Comparison of ENCODE assay signal across 31 cellular contexts in the genomic region with DNA sequence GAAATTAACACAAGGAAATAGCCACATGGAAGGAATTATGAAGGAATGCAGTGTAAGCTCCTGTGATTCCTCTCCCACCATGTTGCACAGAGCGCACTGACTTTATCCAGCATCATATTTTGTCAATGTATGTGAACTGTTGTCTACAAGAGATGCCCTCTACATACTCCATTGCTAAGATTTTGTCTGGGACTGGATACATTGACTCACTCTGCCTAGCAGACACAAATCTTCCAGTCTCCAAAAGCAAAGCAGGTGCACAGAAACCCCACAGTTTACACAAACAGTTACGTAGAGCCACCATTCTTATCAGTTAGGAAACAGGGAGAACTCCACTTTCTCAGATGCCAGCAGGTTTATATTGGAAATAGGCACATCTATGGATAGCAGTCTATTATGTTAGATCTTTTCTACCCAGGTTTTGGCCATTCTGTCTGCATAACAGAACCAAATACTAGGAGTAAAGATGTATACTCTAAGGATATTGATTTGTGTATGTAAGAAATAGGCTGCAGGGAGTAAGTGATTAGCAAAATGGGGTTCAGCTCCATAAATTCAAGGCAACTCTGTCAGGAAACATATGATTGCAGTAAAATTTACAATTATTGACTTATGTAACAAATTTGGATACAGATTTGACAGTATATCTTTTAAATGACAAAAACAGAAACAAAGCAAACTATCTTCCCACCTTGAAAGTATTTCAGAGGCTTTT. TPM values are rescaled to one million over a fixed set of nuclear protein-coding genes. Genes with fewer than 3 reads are reported as not detected.
A peak's percentile ranks its signal among the peaks of the same experiment; 100 is the strongest.
DNase-seq lines count a peak whose midpoint lies in the region; ATAC-seq, FAIRE-seq and TF ChIP-seq lines count a peak whose summit lies in the region.
"Had no signal": no experiment of that assay in that cellular context is flagged by ENCODE, and none has a peak within 500 bp of the region (broad histone marks: within the 10 kb centered on the region; RNA-seq: fewer than 3 reads in every experiment).

No MANE protein-coding gene starts in this region.

- no peaks in the 10 kb centered on the region for H3K9me1 ChIP-seq in K562 (ENCODE audit: control insufficient read depth, insufficient read depth, low read length)

- FAIRE-seq in K562 (lab: Jason Lieb, UNC) = no peak
- no peak for FAIRE-seq in HepG2 (lab: Jason Lieb, UNC)

- POLR2A ChIA-PET in K562 (lab: Yijun Ruan, JAX) = interaction anchor here (0.7 kb wide), 1 partner anchor 843 kb away, joined by 3 read pairs; no protein-coding TSS in a partner anchor
- POLR2A ChIA-PET in HepG2 (lab: Yijun Ruan, JAX) = no interaction called here

- CTCF ChIA-PET in K562 (lab: Yijun Ruan, JAX; ENCODE audit: low intra/inter-chr PET ratio) = no interaction called here
- CTCF ChIA-PET in HepG2 (lab: Yijun Ruan, JAX; ENCODE audit: low intra/inter-chr PET ratio, low total read pairs) = no interaction called here

- H2AFZ ChIP-seq in K562 (ENCODE audit: low read depth, low read length) (no peak overlapping the region; the same call in 1 of the 2 replicates), HepG2 (ENCODE audit: low read length) (no peak overlapping the region)

- TF ChIP-seq POLR2A in K562 (conservative IDR thresholded peaks at IDR 0.05) (no peak), HepG2 (IDR thresholded peaks at IDR 0.05; ENCODE audit: insufficient read depth in 1 of 2, low read depth in 2 of 2, low read length in 2 of 2) (no peak)

- H4K20me1 ChIP-seq in K562 (replicated peaks; ENCODE audit: control insufficient read depth, insufficient read depth, low read length) = no peaks in the 10 kb centered on the region
- no peaks in the 10 kb centered on the region for H4K20me1 ChIP-seq in HepG2 (ENCODE audit: insufficient read depth, low read length)

- no peaks in the 10 kb centered on the region for H3K9me3 Mint-ChIP-seq in endodermal cell
- H3K9me3 Mint-ChIP-seq: stimulated activated naive CD8-positive, alpha-beta T cell treated with anti-CD3 and anti-CD28 coated beads, Interleukin-15, amount 100 ng/mL, for 72 hours; T-helper 2 cell treated with Interferon-gamma antibody and Interleukin-4, amounts not matched to agents 5 μg/mL and 100 μg/mL, for 36 hours had no signal

- no peaks in the 10 kb centered on the region for H3K36me3 Mint-ChIP-seq in endodermal cell (ENCODE audit: low read depth)
- H3K36me3 Mint-ChIP-seq: activated naive CD8-positive, alpha-beta T cell treated with anti-CD3 and anti-CD28 coated beads for 36 hours; memory B cell had no signal

- H3K27me3 ChIP-seq in K562 (ENCODE audit: control insufficient read depth in 2 of 2, insufficient read depth in 2 of 2, low read length in 2 of 2) (no peaks in the 10 kb centered on the region), HepG2 (ENCODE audit: control insufficient read depth in 1 of 2, insufficient read depth in 2 of 2, low read length in 2 of 2) (no peaks in the 10 kb centered on the region), subcutaneous abdominal adipose tissue (ENCODE audit: control insufficient read depth in 5 of 5, insufficient read depth in 4 of 5, low read length in 5 of 5) (no peaks in the 10 kb centered on the region), endodermal cell (ENCODE audit: control insufficient read depth, insufficient read depth, low read length, poor library complexity, severe bottlenecking) (no peaks in the 10 kb centered on the region)
- H3K27me3 ChIP-seq: ascending aorta, MG63, upper lobe of left lung had no signal

- ATAC-seq in K562 (peak; percentile 9; the same call in 1 of the 3 replicates), HepG2 (no peak), GM19328 (IDR thresholded peaks at IDR 0.05; ENCODE audit: unreplicated experiment) (no peak)
- ATAC-seq: activated CD4-positive, alpha-beta T cell treated with anti-CD3 and anti-CD28 coated beads for 36 hours; SK-N-SH treated with all-trans-retinoic acid at 6 μM for 48 hours; stimulated activated naive CD8-positive, alpha-beta T cell treated with anti-CD3 and anti-CD28 coated beads, Interleukin-15, amount 100 ng/mL, for 72 hours had no signal

- no TSS peak for BruUV-seq in K562 (replicated peaks; lab: Mats Ljungman, UMichigan)
- no TSS peak for BruUV-seq in HepG2 (replicated peaks; lab: Mats Ljungman, UMichigan)

- TF ChIP-seq CTCF in K562 (IDR thresholded peaks at IDR 0.05 in 2 of 3, conservative IDR thresholded peaks at IDR 0.05 in 1 of 3; ENCODE audit: insufficient read depth in 2 of 3, low read depth in 1 of 3, low read length in 3 of 3) (no peak), HepG2 (CRISPR knock-in tag; IDR thresholded peaks at IDR 0.05) (no peak), endodermal cell (conservative IDR thresholded peaks at IDR 0.05) (no peak)

- no peak overlapping the region for H3K4me3 Mint-ChIP-seq in endodermal cell
- H3K4me3 Mint-ChIP-seq: activated CD4-positive, alpha-beta T cell treated with anti-CD3 and anti-CD28 coated beads for 36 hours; activated naive CD8-positive, alpha-beta T cell treated with anti-CD3 and anti-CD28 coated beads for 36 hours; memory B cell; stimulated activated naive CD8-positive, alpha-beta T cell treated with anti-CD3 and anti-CD28 coated beads, Interleukin-15, amount 100 ng/mL, for 72 hours; T-helper 2 cell treated with Interferon-gamma antibody and Interleukin-4, amounts not matched to agents 5 μg/mL and 100 μg/mL, for 36 hours had no signal

- H3K9ac ChIP-seq in K562 (ENCODE audit: insufficient read depth in 1 of 2, low read depth in 2 of 2, low read length in 2 of 2) (no peak overlapping the region; a peak in 1 of 4 replicates), HepG2 (ENCODE audit: insufficient read depth, low read depth, low read length) (peak overlapping the region; percentile 55), subcutaneous abdominal adipose tissue (ENCODE audit: low read length in 5 of 5) (peak overlapping the region; percentile 26 to 95 (median 84)), endodermal cell (ENCODE audit: extremely low read depth, low read length, poor library complexity, severe bottlenecking) (no peak overlapping the region)

- H3K4me1 Mint-ChIP-seq in endodermal cell = peaks cover 1% of the 10 kb centered on the region
- H3K4me1 Mint-ChIP-seq: activated CD4-positive, alpha-beta T cell treated with anti-CD3 and anti-CD28 coated beads for 36 hours; activated naive CD8-positive, alpha-beta T cell treated with anti-CD3 and anti-CD28 coated beads for 36 hours; memory B cell; stimulated activated naive CD8-positive, alpha-beta T cell treated with anti-CD3 and anti-CD28 coated beads, Interleukin-15, amount 100 ng/mL, for 72 hours had no signal

- intact Hi-C loops in K562 (cut with micrococcal nuclease) = no loop called here
- intact Hi-C loops in HepG2 (cut with micrococcal nuclease; ENCODE audit: unreplicated experiment) = loop anchor here (1.0 to 2.0 kb wide), 2 partner anchors 18 to 93 kb away; a partner anchor contains a TSS

- TF ChIP-seq EP300 in K562 (IDR thresholded peaks at IDR 0.05; ENCODE audit: low read length) (no peak), HepG2 (IDR thresholded peaks at IDR 0.05; ENCODE audit: low read depth in 2 of 2, low read length in 2 of 2) (no peak), HepG2 (CRISPR knock-in tag; IDR thresholded peaks at IDR 0.05; ENCODE audit: borderline replicate concordance) (no peak)

- TF ChIP-seq RAD21 in K562 (CRISPR knock-in tag; conservative IDR thresholded peaks at IDR 0.05 in 1 of 2, IDR thresholded peaks at IDR 0.05 in 1 of 2) (no peak), HepG2 (CRISPR knock-in tag; IDR thresholded peaks at IDR 0.05) (no peak)

- H3K4me2 ChIP-seq in K562 (ENCODE audit: insufficient read depth, low read length) = peak overlapping the region; percentile 40
- peak overlapping the region; percentile 63 for H3K4me2 ChIP-seq in HepG2 (ENCODE audit: low read depth, low read length)

- H3K27me3 Mint-ChIP-seq in endodermal cell (ENCODE audit: insufficient read depth) = no peaks in the 10 kb centered on the region
- H3K27me3 Mint-ChIP-seq: activated naive CD8-positive, alpha-beta T cell treated with anti-CD3 and anti-CD28 coated beads for 36 hours; memory B cell; stimulated activated naive CD8-positive, alpha-beta T cell treated with anti-CD3 and anti-CD28 coated beads, Interleukin-15, amount 100 ng/mL, for 72 hours had no signal

- H3K27ac Mint-ChIP-seq in endodermal cell = no peak overlapping the region
- H3K27ac Mint-ChIP-seq: activated CD4-positive, alpha-beta T cell treated with anti-CD3 and anti-CD28 coated beads for 36 hours; activated naive CD8-positive, alpha-beta T cell treated with anti-CD3 and anti-CD28 coated beads for 36 hours; memory B cell; stimulated activated naive CD8-positive, alpha-beta T cell treated with anti-CD3 and anti-CD28 coated beads, Interleukin-15, amount 100 ng/mL, for 72 hours; T-helper 2 cell treated with Interferon-gamma antibody and Interleukin-4, amounts not matched to agents 5 μg/mL and 100 μg/mL, for 36 hours had no signal

- peak; percentile 31 for DNase-seq in NCI-H146 (lab: John Stamatoyannopoulos, UW)
- peak in 2 of 4 experiments; percentile 11 to 15 for DNase-seq in K562 (ENCODE audit: extremely low read depth in 1 of 4, low spot score in 3 of 4)
- no peak for DNase-seq in HepG2 (ENCODE audit: low spot score)
- no peak for DNase-seq in endodermal cell
- no peak for DNase-seq in glomerular visceral epithelial cell (ENCODE audit: extremely low spot score)
- DNase-seq: activated CD4-positive, alpha-beta T cell treated with anti-CD3 and anti-CD28 coated beads for 36 hours; activated CD8-positive, alpha-beta memory T cell treated with anti-CD3 and anti-CD28 coated beads for 24 hours; activated effector memory CD4-positive, alpha-beta T cell treated with Interleukin-2 at 50 U/mL for 16 hours; activated naive CD8-positive, alpha-beta T cell treated with anti-CD3 and anti-CD28 coated beads for 36 hours; Calu3; DMS79 treated with DMSO at 0.1 percent for 48 hours; GF-D8; H7; KBM-7; kidney glomerular epithelial cell; MG63; NCI-H2081; NCI-H446; posterior cingulate gyrus; stimulated activated CD4-positive, alpha-beta T cell treated with anti-CD3 and anti-CD28 coated beads, Interleukin-1b, Interleukin-23, amount 100 ng/mL, for 48 hours; stimulated activated CD8-positive, alpha-beta memory T cell treated with anti-CD3 and anti-CD28 coated beads, Interleukin-4, amount 100 ng/mL, for 48 hours; stimulated activated naive CD8-positive, alpha-beta T cell treated with anti-CD3 and anti-CD28 coated beads, Interleukin-15, amount 100 ng/mL, for 72 hours; upper lobe of left lung had no signal

- 66% methylated on average over 2 of the region's 2 CpGs for WGBS in K562 (ENCODE audit: insufficient coverage, low coverage, missing lambda C conversion rate)
- 73% methylated on average over 2 of the region's 2 CpGs for WGBS in HepG2 (ENCODE audit: low lambda C conversion rate)
- WGBS in endodermal cell (ENCODE audit: insufficient coverage in 1 of 2, insufficient read length in 1 of 2), 2 experiments = 100% methylated on average over 1 to 2 of the region's 2 CpGs

- peaks cover 0 to 2% of the 10 kb centered on the region in 2 experiments; a peak in 2 of 5 replicates for H3K4me1 ChIP-seq in K562 (replicated peaks in 1 of 2; ENCODE audit: control insufficient read depth in 2 of 2, insufficient read depth in 2 of 2, low read length in 2 of 2)
- 0 out of 2 replicates have a peak, but pooled peaks cover 15% of the 10 kb centered on the region for H3K4me1 ChIP-seq in HepG2 (ENCODE audit: insufficient read depth, low read length)
- H3K4me1 ChIP-seq in subcutaneous abdominal adipose tissue (ENCODE audit: control insufficient read depth in 5 of 5, insufficient read depth in 5 of 5, low read length in 5 of 5) = peaks cover 0 to 28% (median 8%) of the 10 kb centered on the region in 5 donors
- no peaks in the 10 kb centered on the region for H3K4me1 ChIP-seq in endodermal cell (ENCODE audit: control insufficient read depth, insufficient read depth, low read length)
- H3K4me1 ChIP-seq: ascending aorta, upper lobe of left lung had no signal

- no peaks in the 10 kb centered on the region for H3K36me3 ChIP-seq in K562 (ENCODE audit: control insufficient read depth, insufficient read depth, low read length)
- peaks cover 0 to 2% of the 10 kb centered on the region in 2 experiments; a peak in 2 of 5 replicates for H3K36me3 ChIP-seq in HepG2 (replicated peaks in 1 of 2; ENCODE audit: control insufficient read depth in 1 of 2, insufficient read depth in 2 of 2, low read length in 2 of 2)
- H3K36me3 ChIP-seq in subcutaneous abdominal adipose tissue (ENCODE audit: control insufficient read depth in 5 of 5, insufficient read depth in 5 of 5, low read length in 5 of 5) = peaks cover 10 to 24% (median 16%) of the 10 kb centered on the region in 5 donors
- no peaks in the 10 kb centered on the region for H3K36me3 ChIP-seq in endodermal cell (ENCODE audit: control insufficient read depth, insufficient read depth, low read length)
- H3K36me3 ChIP-seq: ascending aorta, MG63, upper lobe of left lung had no signal

- in situ Hi-C loops in K562 (cut with MboI) (no loop called here), HepG2 (cut with HindIII; ENCODE audit: extremely low pct_ligation_motif_present, low pct_unique_long_range_greater_than_20kb) (no loop called here)

- no peaks in the 10 kb centered on the region for H3K79me2 ChIP-seq in K562 (ENCODE audit: control insufficient read depth, insufficient read depth, low read length)
- peaks cover 16% of the 10 kb centered on the region for H3K79me2 ChIP-seq in HepG2 (ENCODE audit: insufficient read depth, low read length)

- H3K4me3 ChIP-seq in K562 = no peak overlapping the region
- H3K4me3 ChIP-seq in HepG2 (replicated peaks in 1 of 3; ENCODE audit: insufficient read depth in 1 of 3, low read depth in 2 of 3, low read length in 3 of 3) = peak overlapping the region; percentile 39 to 61 (median 55); a peak in 5 of 6 replicates
- peak overlapping the region; percentile 57 to 84 (median 72) for H3K4me3 ChIP-seq in subcutaneous abdominal adipose tissue (ENCODE audit: low read depth in 1 of 5, low read length in 5 of 5)
- H3K4me3 ChIP-seq in endodermal cell (ENCODE audit: low read length) = no peak overlapping the region
- H3K4me3 ChIP-seq: MG63 had no signal

- H3K9me3 ChIP-seq in K562 (replicated peaks; ENCODE audit: control insufficient read depth, insufficient read depth, low read depth, low read length) = no peaks in the 10 kb centered on the region
- no peaks in the 10 kb centered on the region for H3K9me3 ChIP-seq in HepG2 (ENCODE audit: low read length)
- H3K9me3 ChIP-seq in subcutaneous abdominal adipose tissue (ENCODE audit: control insufficient read depth in 5 of 5, low read length in 5 of 5) = no peaks in the 10 kb centered on the region
- H3K9me3 ChIP-seq in endodermal cell (ENCODE audit: control insufficient read depth, low read length) = no peaks in the 10 kb centered on the region
- H3K9me3 ChIP-seq: ascending aorta, MG63, upper lobe of left lung had no signal

- H3K27ac ChIP-seq in K562 (ENCODE audit: extremely low read depth, low read depth, low read length) (no peak overlapping the region), HepG2 (ENCODE audit: extremely low read length, insufficient read depth, low read length) (peak overlapping the region; percentile 34), subcutaneous abdominal adipose tissue (ENCODE audit: low read depth, low read length) (peak overlapping the region; percentile 86), endodermal cell (ENCODE audit: low read depth, low read length) (no peak overlapping the region)
- H3K27ac ChIP-seq: ascending aorta, C4-2B, skin epidermis, upper lobe of left lung had no signal

RNA-seq across cellular contexts. Expression of a gene that starts 1.5 kb away (rescaled TPM):
- total RNA-seq in K562 (2011; cell fraction: chromatin; rRNA removed; ENCODE audit: low replicate concordance) = 9.6 and 17.1 TPM in 2 replicates
- total RNA-seq in K562 (2011; cell fraction: nucleolus; rRNA removed) = 5.5 and 5.8 TPM in 2 replicates
- 7.6 and 12.6 TPM in 2 replicates for total RNA-seq in K562 (2011; cell fraction: nucleoplasm; rRNA removed)
- 13.8 and 15.1 TPM in 2 replicates for total RNA-seq in K562 (2014; rRNA removed)
- total RNA-seq in K562 (2014; rRNA removed; fragmentation: Illumina TruSeq; extraction: Trizol) = 28.2 and 30.5 TPM in 2 replicates
- total RNA-seq in K562 (2015; rRNA removed; fragmentation: Illumina TruSeq; extraction: Trizol) = 20.4 and 20.8 TPM in 2 replicates
- total RNA-seq in K562 (2021) = 29.4 and 31.3 TPM in 2 replicates
- polyA plus RNA-seq in K562 (2011; rRNA removed) = 27.8 and 74.0 TPM in 2 replicates
- 15.3 and 30.7 TPM in 2 replicates for polyA plus RNA-seq in K562 (2011; cell fraction: cytosol; rRNA removed)
- polyA plus RNA-seq in K562 (2011; cell fraction: nucleus; rRNA removed) = 16.8 and 23.7 TPM in 2 replicates
- polyA plus RNA-seq in K562 (2012) = 27.7 and 32.2 TPM in 2 replicates
- polyA plus RNA-seq in K562 (2014; fragmentation: Illumina TruSeq; extraction: Trizol) = 29.9 and 30.5 TPM in 2 replicates
- 10 to 100 TPM; 49.2 to 59.2 TPM for polyA plus RNA-seq in K562 (2014; fragmentation: Nextera tagmentation; extraction: Ambion mirVana)
- 29.0 and 35.4 TPM in 2 replicates for polyA plus RNA-seq in K562 (2014; rRNA removed)
- 15.3 and 36.2 TPM in 2 replicates for polyA minus RNA-seq in K562 (2011; rRNA and poly(A)+ RNA removed)
- 5.4 and 16.5 TPM in 2 replicates for polyA minus RNA-seq in K562 (2011; cell fraction: cytosol; rRNA and poly(A)+ RNA removed)
- polyA minus RNA-seq in K562 (2011; cell fraction: nucleus; rRNA and poly(A)+ RNA removed) = 5.4 and 5.9 TPM in 2 replicates
- total RNA-seq in HepG2 (2016; rRNA removed; fragmentation: Illumina TruSeq; extraction: Trizol) = 900 and 1,454 TPM in 2 replicates
- 163 and 172 TPM in 2 replicates for total RNA-seq in HepG2 (2016; cell fraction: cytosol; rRNA removed; fragmentation: Illumina TruSeq; extraction: Trizol; ENCODE audit: low read depth)
- 917 and 1,471 TPM in 2 replicates for total RNA-seq in HepG2 (2016; cell fraction: insoluble cytoplasmic fraction; rRNA removed; fragmentation: Illumina TruSeq; extraction: Trizol)
- 212 and 232 TPM in 2 replicates for total RNA-seq in HepG2 (2016; cell fraction: membrane; rRNA removed; fragmentation: Illumina TruSeq; extraction: Trizol)
- total RNA-seq in HepG2 (2016; cell fraction: nucleus; rRNA removed; fragmentation: Illumina TruSeq; extraction: Trizol) = 280 and 324 TPM in 2 replicates
- 119 and 140 TPM in 2 replicates for polyA plus RNA-seq in HepG2 (2011; rRNA removed)
- polyA plus RNA-seq in HepG2 (2011; cell fraction: cytosol; rRNA removed) = 90.1 and 101 TPM in 2 replicates
- polyA plus RNA-seq in HepG2 (2011; cell fraction: nucleus; rRNA removed) = 40.5 and 42.4 TPM in 2 replicates
- polyA plus RNA-seq in HepG2 (2012) = 278 and 553 TPM in 2 replicates
- 180 and 201 TPM in 2 replicates for polyA plus RNA-seq in HepG2 (2016; cell fraction: cytosol; fragmentation: Illumina TruSeq; extraction: Trizol; ENCODE audit: low read depth)
- 1,564 and 1,598 TPM in 2 replicates for polyA plus RNA-seq in HepG2 (2016; cell fraction: insoluble cytoplasmic fraction; fragmentation: Illumina TruSeq; extraction: Trizol; ENCODE audit: low read depth)
- polyA plus RNA-seq in HepG2 (2016; cell fraction: membrane; fragmentation: Illumina TruSeq; extraction: Trizol; ENCODE audit: low read depth) = 191 and 221 TPM in 2 replicates
- polyA plus RNA-seq in HepG2 (2016; cell fraction: nucleus; fragmentation: Illumina TruSeq; extraction: Trizol; ENCODE audit: insufficient read depth, low read depth) = 438 and 449 TPM in 2 replicates
- polyA minus RNA-seq in HepG2 (2011; rRNA and poly(A)+ RNA removed; ENCODE audit: low replicate concordance) = 5.2 and 46.8 TPM in 2 replicates
- polyA minus RNA-seq in HepG2 (2011; cell fraction: cytosol; rRNA and poly(A)+ RNA removed) = 39.8 and 42.3 TPM in 2 replicates
- polyA minus RNA-seq in HepG2 (2011; cell fraction: nucleus; rRNA and poly(A)+ RNA removed) = 57.6 and 75.3 TPM in 2 replicates
- total RNA-seq in endodermal cell = under 1 TPM; 0.33 to 0.89 TPM
- 15.2 TPM for polyA plus RNA-seq in endodermal cell (2013, experiment 1 of 2)
- polyA plus RNA-seq in endodermal cell (2013, experiment 2 of 2) = 14.5 TPM
- total RNA-seq: activated CD4-positive, alpha-beta T cell treated with anti-CD3 and anti-CD28 coated beads for 36 hours; activated naive CD8-positive, alpha-beta T cell treated with anti-CD3 and anti-CD28 coated beads for 36 hours; H7 had no signal

RNA-seq across cellular contexts. Expression of a gene that starts 39.0 kb away (rescaled TPM):
- total RNA-seq in K562 (2011; cell fraction: chromatin; rRNA removed; ENCODE audit: low replicate concordance) = 36.5 and 72.6 TPM in 2 replicates
- 22.3 and 25.3 TPM in 2 replicates for total RNA-seq in K562 (2011; cell fraction: nucleolus; rRNA removed)
- total RNA-seq in K562 (2011; cell fraction: nucleoplasm; rRNA removed) = 38.8 and 56.3 TPM in 2 replicates
- 43.5 and 48.7 TPM in 2 replicates for total RNA-seq in K562 (2014; rRNA removed)
- 82.4 and 83.2 TPM in 2 replicates for total RNA-seq in K562 (2014; rRNA removed; fragmentation: Illumina TruSeq; extraction: Trizol)
- total RNA-seq in K562 (2015; rRNA removed; fragmentation: Illumina TruSeq; extraction: Trizol) = 63.9 and 67.7 TPM in 2 replicates
- 75.9 and 80.0 TPM in 2 replicates for total RNA-seq in K562 (2021)
- polyA plus RNA-seq in K562 (2011; rRNA removed) = 50.5 and 180 TPM in 2 replicates
- polyA plus RNA-seq in K562 (2011; cell fraction: cytosol; rRNA removed) = 36.9 and 138 TPM in 2 replicates
- polyA plus RNA-seq in K562 (2011; cell fraction: nucleus; rRNA removed) = 29.3 and 50.1 TPM in 2 replicates
- 65.7 and 95.2 TPM in 2 replicates for polyA plus RNA-seq in K562 (2012)
- 118 and 119 TPM in 2 replicates for polyA plus RNA-seq in K562 (2014; fragmentation: Illumina TruSeq; extraction: Trizol)
- 10 to 100 TPM; 74.3 to 83.8 TPM for polyA plus RNA-seq in K562 (2014; fragmentation: Nextera tagmentation; extraction: Ambion mirVana)
- 86.6 and 88.7 TPM in 2 replicates for polyA plus RNA-seq in K562 (2014; rRNA removed)
- polyA minus RNA-seq in K562 (2011; rRNA and poly(A)+ RNA removed) = 37.0 and 121 TPM in 2 replicates
- polyA minus RNA-seq in K562 (2011; cell fraction: cytosol; rRNA and poly(A)+ RNA removed) = 9.2 and 47.7 TPM in 2 replicates
- 23.7 and 26.7 TPM in 2 replicates for polyA minus RNA-seq in K562 (2011; cell fraction: nucleus; rRNA and poly(A)+ RNA removed)
- total RNA-seq in HepG2 (2016; rRNA removed; fragmentation: Illumina TruSeq; extraction: Trizol) = 2,238 and 3,445 TPM in 2 replicates
- total RNA-seq in HepG2 (2016; cell fraction: cytosol; rRNA removed; fragmentation: Illumina TruSeq; extraction: Trizol; ENCODE audit: low read depth) = 260 and 286 TPM in 2 replicates
- 2,230 and 3,407 TPM in 2 replicates for total RNA-seq in HepG2 (2016; cell fraction: insoluble cytoplasmic fraction; rRNA removed; fragmentation: Illumina TruSeq; extraction: Trizol)
- 374 and 428 TPM in 2 replicates for total RNA-seq in HepG2 (2016; cell fraction: membrane; rRNA removed; fragmentation: Illumina TruSeq; extraction: Trizol)
- 793 and 846 TPM in 2 replicates for total RNA-seq in HepG2 (2016; cell fraction: nucleus; rRNA removed; fragmentation: Illumina TruSeq; extraction: Trizol)
- 885 and 948 TPM in 2 replicates for polyA plus RNA-seq in HepG2 (2011; rRNA removed)
- 828 and 865 TPM in 2 replicates for polyA plus RNA-seq in HepG2 (2011; cell fraction: cytosol; rRNA removed)
- 305 and 371 TPM in 2 replicates for polyA plus RNA-seq in HepG2 (2011; cell fraction: nucleus; rRNA removed)
- 1,096 and 2,304 TPM in 2 replicates for polyA plus RNA-seq in HepG2 (2012)
- polyA plus RNA-seq in HepG2 (2016; cell fraction: cytosol; fragmentation: Illumina TruSeq; extraction: Trizol; ENCODE audit: low read depth) = 300 and 314 TPM in 2 replicates
- polyA plus RNA-seq in HepG2 (2016; cell fraction: insoluble cytoplasmic fraction; fragmentation: Illumina TruSeq; extraction: Trizol; ENCODE audit: low read depth) = 3,286 and 3,327 TPM in 2 replicates
- 290 and 331 TPM in 2 replicates for polyA plus RNA-seq in HepG2 (2016; cell fraction: membrane; fragmentation: Illumina TruSeq; extraction: Trizol; ENCODE audit: low read depth)
- 1,050 and 1,147 TPM in 2 replicates for polyA plus RNA-seq in HepG2 (2016; cell fraction: nucleus; fragmentation: Illumina TruSeq; extraction: Trizol; ENCODE audit: insufficient read depth, low read depth)
- 2.0 and 396 TPM in 2 replicates for polyA minus RNA-seq in HepG2 (2011; rRNA and poly(A)+ RNA removed; ENCODE audit: low replicate concordance)
- 248 and 276 TPM in 2 replicates for polyA minus RNA-seq in HepG2 (2011; cell fraction: cytosol; rRNA and poly(A)+ RNA removed)
- 488 and 587 TPM in 2 replicates for polyA minus RNA-seq in HepG2 (2011; cell fraction: nucleus; rRNA and poly(A)+ RNA removed)
- total RNA-seq in endodermal cell = 1 to 10 TPM in 1 of 2 donors, under 1 TPM in 1; 0.62 to 1.6 TPM
- 13.1 TPM for polyA plus RNA-seq in endodermal cell (2013, experiment 1 of 2)
- 11.4 TPM for polyA plus RNA-seq in endodermal cell (2013, experiment 2 of 2)

Comparison
In these comparisons a context has a peak if more than half of its experiments do, and no peak if none do; other contexts are left out.
1. H3K27ac ChIP-seq: peak in HepG2 (single experiment) and subcutaneous abdominal adipose tissue (single experiment); none in K562 (single experiment) and endodermal cell (single experiment).
2. H3K4me3 ChIP-seq: peak in HepG2 (3 of 3) and subcutaneous abdominal adipose tissue (5 of 5); none in K562 (single experiment) and endodermal cell (single experiment).
3. H3K9ac ChIP-seq: peak in HepG2 (single experiment) and subcutaneous abdominal adipose tissue (5 of 5); none in K562 (0 of 2) and endodermal cell (single experiment).
4. RNA of a gene that starts 1.5 kb away (total RNA-seq): 163 to 1,471 TPM in HepG2; 5.5 to 31.3 TPM in K562 and 0.33 to 0.89 TPM in endodermal cell; every median in the first group is over 4 times any median in the second.